In genomic region chr6:136822379-136823127, GRCh38 we compare ENCODE assay signal across 1 cellular context.
TF ChIP-seq lines count a peak whose summit lies in the region.

Gene PEX7, plus strand, starts transcription at chr6:136822592. Its CDS starts 74 bp downstream, at chr6:136822666.

TF ChIP-seq in K562, 482 proteins besides CTCF, POLR2A, EP300 and RAD21 (continued from another document and continues in another):
- TF ChIP-seq ZNF609 (CRISPR knock-in tag; IDR thresholded peaks at IDR 0.05; ENCODE audit: borderline replicate concordance) (peak; percentile 50; the same call in 1 of the 2 replicates), ZNF184 (CRISPR knock-in tag; IDR thresholded peaks at IDR 0.05) (no peak), NCOR1 (IDR thresholded peaks at IDR 0.05) (no peak), HIVEP1 (CRISPR knock-in tag; IDR thresholded peaks at IDR 0.05) (no peak), ZNF785 (CRISPR knock-in tag; IDR thresholded peaks at IDR 0.05) (no peak), RBM39 (optimal IDR thresholded peaks at IDR 0.05; ENCODE audit: low read depth, low read length) (no peak), POLR3G (IDR thresholded peaks at IDR 0.05; ENCODE audit: extremely low read depth, insufficient read length, insufficient replicate concordance) (no peak), ZBTB26 (CRISPR knock-in tag; IDR thresholded peaks at IDR 0.05) (no peak), HDAC6 (IDR thresholded peaks at IDR 0.05; ENCODE audit: low read depth, low read length) (no peak), FOXO4 (CRISPR knock-in tag; IDR thresholded peaks at IDR 0.05) (no peak), NFE2 (IDR thresholded peaks at IDR 0.05; ENCODE audit: low read depth) (no peak), TAF9B (IDR thresholded peaks at IDR 0.05; ENCODE audit: partially characterized antibody) (no peak), LCOR (CRISPR knock-in tag; IDR thresholded peaks at IDR 0.05) (0 out of 2 replicates have a peak, but pooled peaks have one; percentile 31), STAT5A (IDR thresholded peaks at IDR 0.05; ENCODE audit: borderline replicate concordance, low read length) (no peak), NFE2L1 (tag; IDR thresholded peaks at IDR 0.05; ENCODE audit: borderline replicate concordance, low read depth) (no peak), ZFX (CRISPR knock-in tag; IDR thresholded peaks at IDR 0.05) (peak; percentile 94), ZNF23 (CRISPR knock-in tag; IDR thresholded peaks at IDR 0.05) (no peak), YBX1 (IDR thresholded peaks at IDR 0.05) (no peak), NFATC3 (IDR thresholded peaks at IDR 0.05) (no peak), ZNF696 (CRISPR knock-in tag; conservative IDR thresholded peaks at IDR 0.05) (no peak), L3MBTL2 (IDR thresholded peaks at IDR 0.05) (peak; percentile 88), RERE (CRISPR knock-in tag; IDR thresholded peaks at IDR 0.05; ENCODE audit: borderline replicate concordance) (no peak), TSHZ1 (CRISPR knock-in tag; IDR thresholded peaks at IDR 0.05) (no peak), GTF2E2 (tag; IDR thresholded peaks at IDR 0.05) (peak; percentile 65; the same call in 1 of the 2 replicates), ZHX1 (conservative IDR thresholded peaks at IDR 0.05; ENCODE audit: low read length) (0 out of 2 replicates have a peak, but pooled peaks have one; percentile 76), PURB (CRISPR knock-in tag; IDR thresholded peaks at IDR 0.05; ENCODE audit: low read depth) (no peak), ARID4B (CRISPR knock-in tag; IDR thresholded peaks at IDR 0.05) (no peak; the same call in 1 of the 2 replicates), ZNF449 (CRISPR knock-in tag; IDR thresholded peaks at IDR 0.05) (no peak)
